8 cellular contexts compared by ENCODE assay signal in the genomic region with DNA sequence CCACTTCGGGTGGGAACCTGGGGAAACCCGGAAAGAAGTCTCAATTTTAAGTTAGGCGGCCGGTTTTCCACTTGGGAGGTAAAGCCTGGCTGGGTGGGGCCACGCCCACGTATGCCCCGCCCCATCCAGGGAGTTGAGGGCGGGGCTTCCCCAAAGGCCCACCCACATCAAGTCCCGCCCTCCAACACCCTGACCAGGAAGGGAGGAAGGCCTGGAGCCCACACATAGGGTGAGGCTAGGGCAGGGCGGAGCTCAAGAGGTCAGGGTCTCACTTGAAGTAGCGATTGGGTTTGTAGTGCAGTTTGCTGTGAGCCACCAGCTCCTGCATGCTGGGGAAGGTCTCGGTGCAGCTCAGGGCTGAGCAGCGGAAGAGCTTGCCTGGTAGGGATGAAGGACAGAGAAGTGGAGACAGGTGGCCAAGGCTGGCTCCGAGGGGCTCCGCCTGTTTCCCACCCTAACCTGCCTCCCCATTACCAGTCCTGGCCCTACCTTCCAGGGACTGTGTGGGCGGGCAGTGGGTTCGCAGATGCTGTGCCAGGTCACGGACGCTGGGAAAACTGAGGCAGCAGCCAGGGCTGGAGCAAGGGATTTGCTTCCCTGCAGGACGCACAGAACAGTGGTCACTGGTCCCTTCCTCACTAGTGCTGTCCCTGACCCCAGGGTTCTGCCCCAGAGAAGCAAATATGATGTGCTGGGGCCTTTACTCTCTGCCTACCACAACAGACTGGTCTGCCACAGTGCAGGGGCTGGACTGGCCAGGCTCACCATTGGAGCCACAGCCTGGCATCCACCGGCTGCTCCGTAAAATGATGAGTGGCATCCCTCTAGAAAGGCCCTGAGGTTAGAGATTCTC. TPM values are rescaled to one million over a fixed set of nuclear protein-coding genes. Genes with fewer than 3 reads are reported as not detected.
DNase-seq lines count a peak whose midpoint lies in the region; ATAC-seq, FAIRE-seq and TF ChIP-seq lines count a peak whose summit lies in the region.

No MANE protein-coding gene starts in this region.

- H3K4me1 ChIP-seq in lower lobe of right lung = peaks cover 24% of the 10 kb centered on the region

- no peaks in the 10 kb centered on the region for H3K27me3 Mint-ChIP-seq in activated CD8-positive, alpha-beta T cell treated with anti-CD3 and anti-CD28 coated beads, Interleukin-2, amount 10 ng/mL, durations not matched to agents 7 days and 5 days (ENCODE audit: low read depth)

- H3K27me3 ChIP-seq in lower lobe of right lung (ENCODE audit: low read depth) = no peaks in the 10 kb centered on the region

- H3K36me3 ChIP-seq in lower lobe of right lung = peaks cover 9% of the 10 kb centered on the region

- peak overlapping the region; percentile 52 for H3K4me3 Mint-ChIP-seq in activated CD8-positive, alpha-beta T cell treated with anti-CD3 and anti-CD28 coated beads, Interleukin-2, amount 10 ng/mL, durations not matched to agents 7 days and 5 days

- H3K9me3 ChIP-seq in lower lobe of right lung = no peaks in the 10 kb centered on the region

- POLR2A ChIA-PET in activated CD8-positive, alpha-beta T cell treated with anti-CD3 and anti-CD28 coated beads, Interleukin-2, amount 10 ng/mL, durations not matched to agents 7 days and 5 days (lab: Charles Lee) = interaction anchor here (1.7 to 6.1 kb wide), 8 partner anchors 7 to 68 kb away, joined by 7 to 50 read pairs (median 17); a partner anchor contains a TSS
- POLR2A ChIA-PET in GM10248 (lab: Yijun Ruan, JAX) = interaction anchor here (0.5 to 1.7 kb wide), 3 partner anchors 16 to 60 kb away, joined by 3 to 9 read pairs (median 4); no protein-coding TSS in a partner anchor

- intact Hi-C loops in lower lobe of right lung (cut with DNase I) = no loop called here

- H3K27ac ChIP-seq in lower lobe of right lung = peak overlapping the region; percentile 98

- CTCF ChIA-PET in activated CD8-positive, alpha-beta T cell treated with anti-CD3 and anti-CD28 coated beads, Interleukin-2, amount 10 ng/mL, durations not matched to agents 7 days and 5 days (lab: Charles Lee) = interaction anchor here (0.8 to 8.2 kb wide), 5 partner anchors 25 to 99 kb away, joined by 3 to 104 read pairs (median 5); a partner anchor contains a TSS
- CTCF ChIA-PET in GM10248 (lab: Yijun Ruan, JAX) = interaction anchor here (1.5 to 2.5 kb wide), 3 partner anchors 17 to 68 kb away, joined by 3 to 23 read pairs (median 7); no protein-coding TSS in a partner anchor

- TF ChIP-seq CTCF in lower lobe of right lung (IDR thresholded peaks at IDR 0.05) = no peak
- TF ChIP-seq CTCF in GM10248 (IDR thresholded peaks at IDR 0.05; ENCODE audit: control extremely low read depth, extremely low read depth, low read depth, missing control alignments) = no peak

- H3K4me1 Mint-ChIP-seq in activated CD8-positive, alpha-beta T cell treated with anti-CD3 and anti-CD28 coated beads, Interleukin-2, amount 10 ng/mL, durations not matched to agents 7 days and 5 days (ENCODE audit: low read depth) = peaks cover 47% of the 10 kb centered on the region

- peak overlapping the region; percentile 81 for H3K27ac Mint-ChIP-seq in activated CD8-positive, alpha-beta T cell treated with anti-CD3 and anti-CD28 coated beads, Interleukin-2, amount 10 ng/mL, durations not matched to agents 7 days and 5 days

- peak overlapping the region; percentile 11 for H3K4me3 ChIP-seq in lower lobe of right lung

- no peak for ATAC-seq in activated CD8-positive, alpha-beta T cell treated with anti-CD3 and anti-CD28 coated beads, Interleukin-2, amount 10 ng/mL, durations not matched to agents 7 days and 5 days
- ATAC-seq in lower lobe of right lung = peak in 1 of 2 donors; percentile 36
- no peak for ATAC-seq in GM18873 (IDR thresholded peaks at IDR 0.05; ENCODE audit: low FRiP score, unreplicated experiment)
- no peak for ATAC-seq in HG03175 (IDR thresholded peaks at IDR 0.05; ENCODE audit: unreplicated experiment)
- ATAC-seq in GM19324 (IDR thresholded peaks at IDR 0.05; ENCODE audit: low FRiP score, unreplicated experiment) = no peak

- H3K9me3 Mint-ChIP-seq in activated CD8-positive, alpha-beta T cell treated with anti-CD3 and anti-CD28 coated beads, Interleukin-2, amount 10 ng/mL, durations not matched to agents 7 days and 5 days (ENCODE audit: insufficient read depth) = no peaks in the 10 kb centered on the region

- DNase-seq in CMK (ENCODE audit: low read depth) (peak; percentile 80), HTR-8/SVneo (ENCODE audit: insufficient read length, low spot score) (no peak), lower lobe of right lung (no peak), GM10248 (ENCODE audit: extremely low spot score) (no peak)
- no peak for DNase-seq in activated CD8-positive, alpha-beta T cell treated with anti-CD3 and anti-CD28 coated beads, Interleukin-2, amount 10 ng/mL, durations not matched to agents 7 days and 5 days

- peaks cover 24% of the 10 kb centered on the region for H3K36me3 Mint-ChIP-seq in activated CD8-positive, alpha-beta T cell treated with anti-CD3 and anti-CD28 coated beads, Interleukin-2, amount 10 ng/mL, durations not matched to agents 7 days and 5 days (ENCODE audit: low read depth)

- peak; percentile 40 for FAIRE-seq in HTR-8/SVneo (lab: Jason Lieb, UNC)

RNA-seq across cellular contexts. Expression of a gene that starts 1.6 kb away (rescaled TPM):
- total RNA-seq in activated CD8-positive, alpha-beta T cell treated with anti-CD3 and anti-CD28 coated beads, Interleukin-2, amount 10 ng/mL, durations not matched to agents 7 days and 5 days = 10 to 100 TPM; 28.7 to 36.2 TPM
- total RNA-seq in lower lobe of right lung = 21.6 TPM

RNA-seq across cellular contexts. Expression of a gene that starts 9.9 kb away (rescaled TPM):
- 1 to 10 TPM; 2.3 to 2.7 TPM for total RNA-seq in activated CD8-positive, alpha-beta T cell treated with anti-CD3 and anti-CD28 coated beads, Interleukin-2, amount 10 ng/mL, durations not matched to agents 7 days and 5 days
- total RNA-seq in lower lobe of right lung = 52.2 TPM

Comparison
In these comparisons a context has a peak if more than half of its experiments do, and no peak if none do; other contexts are left out.
1. RNA of a gene that starts 9.9 kb away (total RNA-seq): 52.2 TPM in lower lobe of right lung (single experiment); 2.3 to 2.7 TPM in activated CD8-positive, alpha-beta T cell treated with anti-CD3 and anti-CD28 coated beads, Interleukin-2, amount 10 ng/mL, durations not matched to agents 7 days and 5 days; every median in the first group is over 10 times any median in the second.